17 cellular contexts compared by ENCODE assay signal in the genomic region with DNA sequence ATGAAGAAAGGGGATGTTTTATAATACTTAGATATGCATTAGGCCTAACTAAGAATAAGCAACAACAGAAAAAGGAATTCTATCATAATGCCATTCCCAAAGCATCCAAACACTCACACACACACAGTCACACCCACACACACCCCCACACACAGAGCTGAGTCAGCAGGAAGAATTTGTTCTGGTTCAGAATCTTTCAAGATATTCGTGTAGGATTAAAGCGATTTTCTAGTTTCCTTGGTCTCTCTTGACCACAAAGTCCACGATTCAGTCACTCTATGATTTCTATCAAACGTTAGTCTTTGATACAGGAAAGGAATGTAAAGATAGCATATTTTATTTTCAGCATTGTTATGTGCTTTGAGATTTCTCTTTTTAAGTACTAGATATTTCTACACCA.
DNase-seq lines count a peak whose midpoint lies in the region; ATAC-seq and TF ChIP-seq lines count a peak whose summit lies in the region.
"Had no signal": no experiment of that assay in that cellular context is flagged by ENCODE, and none has a peak within 500 bp of the region (broad histone marks: within the 10 kb centered on the region; RNA-seq: fewer than 3 reads in every experiment).

No MANE protein-coding gene starts in this region.

- H3K27ac ChIP-seq in PC-3 (ENCODE audit: low read length) (no peak overlapping the region), gastroesophageal sphincter (no peak overlapping the region), adrenal gland (no peak overlapping the region)
- H3K27ac ChIP-seq: skin epidermis had no signal

- H3K9me3 ChIP-seq in PC-3 (ENCODE audit: low read length) (no peaks in the 10 kb centered on the region), gastroesophageal sphincter (no peaks in the 10 kb centered on the region), adrenal gland (replicated peaks in 1 of 3) (no peaks in the 10 kb centered on the region)

- H3K9me2 ChIP-seq in PC-3 (replicated peaks; ENCODE audit: low read length) = no peaks in the 10 kb centered on the region

- H3K36me3 ChIP-seq in PC-3 (ENCODE audit: low read depth, low read length) (no peaks in the 10 kb centered on the region), gastroesophageal sphincter (no peaks in the 10 kb centered on the region), adrenal gland (replicated peaks in 1 of 2) (no peaks in the 10 kb centered on the region)

- H3K4me1 ChIP-seq in PC-3 (ENCODE audit: insufficient read depth, low read length) = no peaks in the 10 kb centered on the region; the same call in 1 of the 2 replicates
- H3K4me1 ChIP-seq in gastroesophageal sphincter = no peaks in the 10 kb centered on the region
- no peaks in the 10 kb centered on the region for H3K4me1 ChIP-seq in adrenal gland (replicated peaks in 1 of 2)

- no peak overlapping the region for H3K27ac Mint-ChIP-seq in activated naive CD4-positive, alpha-beta T cell treated with anti-CD3 and anti-CD28 coated beads, Interleukin-2, amount 50 U/mL, for 72 hours
- H3K27ac Mint-ChIP-seq: activated naive CD8-positive, alpha-beta T cell; stimulated activated naive CD8-positive, alpha-beta T cell treated with anti-CD3 and anti-CD28 coated beads, Interleukin-15, Interleukin-2, amounts not matched to agents 100 ng/mL and 50 ng/mL, for 24 hours had no signal

- H3K9ac ChIP-seq in PC-3 (ENCODE audit: low read length) = no peak overlapping the region

- H4K20me1 ChIP-seq in PC-3 (ENCODE audit: low read length) = no peaks in the 10 kb centered on the region

- DNase-seq in PC-3 = peak; percentile 37
- DNase-seq in activated naive CD4-positive, alpha-beta T cell treated with anti-CD3 and anti-CD28 coated beads, Interleukin-2, amount 50 U/mL, for 72 hours (ENCODE audit: low spot score in 2 of 2) = peak in 1 of 2 donors; percentile 20
- DNase-seq in iris pigment epithelial cell (ENCODE audit: low read depth) = peak; percentile 53
- DNase-seq in stimulated activated CD4-positive, alpha-beta T cell treated with anti-CD3 and anti-CD28 coated beads, Interleukin-4, amount 100 ng/mL, for 4 hours = peak; percentile 19 to 44
- no peak for DNase-seq in DMS79 (lab: John Stamatoyannopoulos, UW)
- no peak for DNase-seq in adrenal gland
- no peak for DNase-seq in HUDEP-2 (lab: John Stamatoyannopoulos, UW; ENCODE audit: unreplicated experiment in 76 of 76)
- DNase-seq: DMS53; effector memory CD4-positive, alpha-beta T cell; NCI-H1048; NCI-H526 treated with DMSO at 0.1 percent for 48 hours; SHP77 had no signal

- no peak overlapping the region for H2AFZ ChIP-seq in PC-3 (ENCODE audit: low read length)

- CTCF ChIA-PET in PC-3 (lab: Charles Lee) = no interaction called here

- intact Hi-C loops in PC-3 (cut with micrococcal nuclease) = no loop called here
- intact Hi-C loops in adrenal gland (cut with DNase I) = no loop called here

- TF ChIP-seq EP300 in gastroesophageal sphincter (IDR thresholded peaks at IDR 0.05) = no peak

- H3K4me2 ChIP-seq in PC-3 (ENCODE audit: low read length) = no peak overlapping the region

- H3K79me2 ChIP-seq in PC-3 (ENCODE audit: low read length) = no peaks in the 10 kb centered on the region

- 73 to 90% methylated on average over 4 of the region's 4 CpGs for WGBS in gastroesophageal sphincter (ENCODE audit: low coverage in 1 of 2), 2 donors
- WGBS in adrenal gland, 4 donors = 76 to 83% (median 77%) methylated on average over 4 of the region's 4 CpGs

- POLR2A ChIA-PET in PC-3 (lab: Charles Lee; ENCODE audit: unreplicated experiment) = no interaction called here

- H3F3A ChIP-seq in PC-3 (ENCODE audit: low read length, unreplicated experiment) = no peaks in the 10 kb centered on the region

- TF ChIP-seq POLR2A in gastroesophageal sphincter (IDR thresholded peaks at IDR 0.05) = no peak
- no peak for TF ChIP-seq POLR2A in adrenal gland (IDR thresholded peaks at IDR 0.05)

- H3K27me3 ChIP-seq in PC-3 (ENCODE audit: low read length) = no peaks in the 10 kb centered on the region
- no peaks in the 10 kb centered on the region for H3K27me3 ChIP-seq in gastroesophageal sphincter
- H3K27me3 ChIP-seq in adrenal gland = no peaks in the 10 kb centered on the region

- ATAC-seq in PC-3 = no peak
- peak; percentile 37 to 61 for ATAC-seq in activated naive CD4-positive, alpha-beta T cell treated with anti-CD3 and anti-CD28 coated beads, Interleukin-2, amount 50 U/mL, for 72 hours
- no peak for ATAC-seq in gastroesophageal sphincter
- ATAC-seq: GM12878 had no signal

- BruUV-seq in PC-3 (replicated peaks; lab: Mats Ljungman, UMichigan) = no TSS peak

- peaks cover under 1 to 4% of the 10 kb centered on the region in 2 donors for H3K9me3 Mint-ChIP-seq in activated naive CD4-positive, alpha-beta T cell treated with anti-CD3 and anti-CD28 coated beads, Interleukin-2, amount 50 U/mL, for 72 hours

- TF ChIP-seq CTCF in PC-3 (conservative IDR thresholded peaks at IDR 0.05; ENCODE audit: low read depth, low read length) (no peak), gastroesophageal sphincter (IDR thresholded peaks at IDR 0.05) (no peak), adrenal gland (IDR thresholded peaks at IDR 0.05) (no peak)

- H3K36me3 Mint-ChIP-seq in activated naive CD4-positive, alpha-beta T cell treated with anti-CD3 and anti-CD28 coated beads, Interleukin-2, amount 50 U/mL, for 72 hours = peaks cover 2 to 8% of the 10 kb centered on the region in 2 donors

- H3K4me3 ChIP-seq in PC-3 (ENCODE audit: low read length) = no peak overlapping the region
- no peak overlapping the region for H3K4me3 ChIP-seq in gastroesophageal sphincter
- no peak overlapping the region for H3K4me3 ChIP-seq in adrenal gland
- H3K4me3 ChIP-seq: GM12878, skin epidermis had no signal

Comparison
In these comparisons a context has a peak if more than half of its experiments do, and no peak if none do; other contexts are left out.
1. ATAC-seq: peak in activated naive CD4-positive, alpha-beta T cell treated with anti-CD3 and anti-CD28 coated beads, Interleukin-2, amount 50 U/mL, for 72 hours (2 of 2); none in PC-3 (single experiment) and gastroesophageal sphincter (single experiment).
2. DNase-seq: peak in PC-3 (single experiment), iris pigment epithelial cell (single experiment) and stimulated activated CD4-positive, alpha-beta T cell treated with anti-CD3 and anti-CD28 coated beads, Interleukin-4, amount 100 ng/mL, for 4 hours (2 of 2); none in DMS79 (single experiment), adrenal gland (0 of 7) and HUDEP-2 (0 of 76).